Comparison of ENCODE assay signal across 8 cellular contexts in the genomic region with DNA sequence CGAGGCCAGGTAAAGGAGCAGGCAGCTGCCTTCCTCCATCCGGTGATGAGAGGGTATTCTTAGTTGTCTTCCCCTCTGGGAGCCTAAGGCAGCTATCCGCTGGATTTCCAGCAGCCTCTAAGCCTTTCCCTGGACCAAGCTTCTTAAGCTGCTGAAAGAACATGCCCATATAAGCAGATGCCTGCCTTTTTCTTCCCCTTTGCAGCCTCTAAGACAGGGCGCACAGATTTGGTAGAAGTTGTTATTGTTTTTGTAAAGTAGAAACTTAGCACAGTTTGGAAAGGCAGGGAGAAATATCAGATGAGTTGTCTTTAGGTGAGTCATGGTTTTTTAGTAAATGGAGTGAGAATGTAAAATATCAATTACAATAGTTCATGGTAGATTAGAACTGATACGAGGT.
DNase-seq lines count a peak whose midpoint lies in the region; ATAC-seq and TF ChIP-seq lines count a peak whose summit lies in the region.

No MANE protein-coding gene starts in this region.

- H3K27ac ChIP-seq in esophagus squamous epithelium (peak overlapping the region in 3 of 4 donors; percentile 3 to 58 (median 7)), hepatocyte (no peak overlapping the region), upper lobe of right lung (no peak overlapping the region), substantia nigra (ENCODE audit: low read depth, low read length, poor library complexity, severe bottlenecking) (no peak overlapping the region)

- TF ChIP-seq CTCF in GM12865 (IDR thresholded peaks at IDR 0.05; ENCODE audit: insufficient read depth, low read depth, low read length, missing control alignments) (no peak), esophagus squamous epithelium (IDR thresholded peaks at IDR 0.05) (no peak), hepatocyte (IDR thresholded peaks at IDR 0.05; ENCODE audit: poor library complexity) (no peak), upper lobe of right lung (IDR thresholded peaks at IDR 0.05) (no peak)

- WGBS in esophagus squamous epithelium, 2 donors = 64 to 66% methylated on average over 5 of the region's 5 CpGs
- 90% methylated on average over 5 of the region's 5 CpGs for WGBS in hepatocyte (ENCODE audit: low lambda C conversion rate, missing lambda C conversion rate)

- DNase-seq in GM12865 (ENCODE audit: low read depth) (peak; percentile 18), esophagus squamous epithelium (lab: John Stamatoyannopoulos, UW) (no peak), hepatocyte (ENCODE audit: low spot score) (no peak), upper lobe of right lung (no peak), substantia nigra (lab: John Stamatoyannopoulos, UW) (no peak)
- DNase-seq in activated CD4-positive, alpha-beta T cell treated with anti-CD3 and anti-CD28 coated beads, Interleukin-2, amount 50 U/mL, for 4 hours = no peak

- no peak for TF ChIP-seq POLR2A in esophagus squamous epithelium (IDR thresholded peaks at IDR 0.05)

- no peaks in the 10 kb centered on the region for H3K9me3 ChIP-seq in esophagus squamous epithelium
- H3K9me3 ChIP-seq in hepatocyte (ENCODE audit: low read depth) = no peaks in the 10 kb centered on the region
- H3K9me3 ChIP-seq in upper lobe of right lung = no peaks in the 10 kb centered on the region

- H3K9me2 ChIP-seq in hepatocyte (replicated peaks; ENCODE audit: insufficient read depth) = no peaks in the 10 kb centered on the region

- peaks cover 0 to 10% (median 3%) of the 10 kb centered on the region in 3 donors for H3K4me1 ChIP-seq in esophagus squamous epithelium
- peaks cover 11% of the 10 kb centered on the region for H3K4me1 ChIP-seq in hepatocyte (ENCODE audit: insufficient read depth)
- no peaks in the 10 kb centered on the region for H3K4me1 ChIP-seq in upper lobe of right lung

- H3K36me3 ChIP-seq in esophagus squamous epithelium (peaks cover 0 to 59% (median 5%) of the 10 kb centered on the region in 3 donors), hepatocyte (replicated peaks; ENCODE audit: insufficient read depth, low read depth) (no peaks in the 10 kb centered on the region), upper lobe of right lung (peaks cover 7% of the 10 kb centered on the region)

- H3K4me3 ChIP-seq in GM12865 (ENCODE audit: low read depth, low read length) = no peak overlapping the region
- no peak overlapping the region for H3K4me3 ChIP-seq in esophagus squamous epithelium
- H3K4me3 ChIP-seq in hepatocyte = no peak overlapping the region
- H3K4me3 ChIP-seq in upper lobe of right lung = no peak overlapping the region

- peak; percentile 35 for ATAC-seq in GM21423 (IDR thresholded peaks at IDR 0.05; ENCODE audit: unreplicated experiment)
- ATAC-seq in HG03342 (IDR thresholded peaks at IDR 0.05; ENCODE audit: unreplicated experiment) = peak; percentile 41
- ATAC-seq in upper lobe of right lung = no peak

- intact Hi-C loops in esophagus squamous epithelium (cut with DNase I) (no loop called here), upper lobe of right lung (cut with DNase I) (no loop called here)

- no peaks in the 10 kb centered on the region for H3K79me2 ChIP-seq in hepatocyte

- H3K27me3 ChIP-seq in esophagus squamous epithelium (no peaks in the 10 kb centered on the region), hepatocyte (no peaks in the 10 kb centered on the region), upper lobe of right lung (no peaks in the 10 kb centered on the region)

- H2AFZ ChIP-seq in hepatocyte = no peak overlapping the region

- no peak overlapping the region for H3K4me2 ChIP-seq in hepatocyte

- H4K20me1 ChIP-seq in hepatocyte (ENCODE audit: insufficient read depth, poor library complexity, severe bottlenecking) = no peaks in the 10 kb centered on the region

Comparison
In these comparisons a context has a peak if more than half of its experiments do, and no peak if none do; other contexts are left out.
1. H3K27ac ChIP-seq: peak in esophagus squamous epithelium (3 of 4); none in hepatocyte (single experiment), upper lobe of right lung (single experiment) and substantia nigra (single experiment).